Comparison of ENCODE assay signal across 8 cellular contexts in genomic region chr3:50568947-50569749, GRCh38. TPM values are rescaled to one million over a fixed set of nuclear protein-coding genes. Genes with fewer than 3 reads are reported as not detected.
DNase-seq lines count a peak whose midpoint lies in the region; ATAC-seq, FAIRE-seq and TF ChIP-seq lines count a peak whose summit lies in the region.

Gene HEMK1 (plus strand): TSS chr3:50569522. CDS start chr3:50571105, 1,583 bp downstream.

- peak in 1 of 2 experiments; percentile 25; a peak in 2 of 3 replicates for TF ChIP-seq POLR2A in H1 (IDR thresholded peaks at IDR 0.05; ENCODE audit: control extremely low read depth in 1 of 2, low read depth in 2 of 2, low read length in 2 of 2)

- H3K79me2 ChIP-seq in H1 (ENCODE audit: control insufficient read depth in 1 of 2, insufficient read depth in 2 of 2, low read length in 2 of 2): no peaks in the 10 kb centered on the region

- H2BK15ac ChIP-seq in H1 (ENCODE audit: low read length): no peak within 1 kb of the TSS
- H2BK15ac ChIP-seq in mesenchymal stem cell (ENCODE audit: low read depth, poor library complexity, severe bottlenecking): peak within 1 kb of the TSS; percentile 54

- H2AFZ ChIP-seq in H1 (ENCODE audit: low read length) (0 out of 2 replicates have a peak within 1 kb of the TSS, but pooled peaks have one; percentile 87), mesenchymal stem cell (ENCODE audit: low read depth, low read length) (peak within 1 kb of the TSS; percentile 81)

- H3K4ac ChIP-seq in H1 (replicated peaks; ENCODE audit: insufficient read length, low read depth, low read length) (peak within 1 kb of the TSS; percentile 57), mesenchymal stem cell (ENCODE audit: low read depth in 1 of 2, low read length in 2 of 2) (peak within 1 kb of the TSS in 1 of 2 experiments; percentile 94)

- ATAC-seq in activated CD8-positive, alpha-beta memory T cell treated with anti-CD3 and anti-CD28 coated beads, Interleukin-2, amount 10 ng/mL, durations not matched to agents 7 days and 5 days: peak; percentile 54

- no peaks in the 10 kb centered on the region for H3K36me3 ChIP-seq in H1 (ENCODE audit: control insufficient read depth in 2 of 4, insufficient read depth in 4 of 4, low read length in 3 of 4)
- peaks cover 28 to 30% of the 10 kb centered on the region in 2 experiments for H3K36me3 ChIP-seq in mesenchymal stem cell (ENCODE audit: control insufficient read depth in 1 of 2, insufficient read depth in 2 of 2, low read depth in 1 of 2, low read length in 2 of 2)

- H3K9me3 Mint-ChIP-seq in activated CD8-positive, alpha-beta memory T cell treated with anti-CD3 and anti-CD28 coated beads, Interleukin-2, amount 10 ng/mL, durations not matched to agents 7 days and 5 days (ENCODE audit: low read depth): no peaks in the 10 kb centered on the region

- H3K14ac ChIP-seq in H1 (ENCODE audit: insufficient read length): no peak within 1 kb of the TSS
- H3K14ac ChIP-seq in mesenchymal stem cell (ENCODE audit: low read length in 2 of 2): peak within 1 kb of the TSS in 1 of 2 experiments; percentile 85

- H3K56ac ChIP-seq in H1 (replicated peaks; ENCODE audit: insufficient read length, low read depth, low read length): peak within 1 kb of the TSS; percentile 70

- H3K79me1 ChIP-seq in H1 (ENCODE audit: low read depth, low read length) (no peaks in the 10 kb centered on the region; the same call in 1 of the 2 replicates), mesenchymal stem cell (replicated peaks; ENCODE audit: low read length, poor library complexity, severe bottlenecking) (peaks cover 13% of the 10 kb centered on the region)

- TF ChIP-seq RAD21 in H1 (IDR thresholded peaks at IDR 0.05 in 1 of 2, conservative IDR thresholded peaks at IDR 0.05 in 1 of 2; ENCODE audit: low read depth in 2 of 2, low read length in 2 of 2): no peak

- DNase-seq in COLO668 (lab: John Stamatoyannopoulos, UW; ENCODE audit: unreplicated experiment) (peak; percentile 91), GM20000 (ENCODE audit: low spot score) (peak; percentile 98), HT-29 (ENCODE audit: low spot score) (peak; percentile 88), NOMO-1 treated with dmso at 0.1 percent for 144 hours (lab: John Stamatoyannopoulos, UW; ENCODE audit: unreplicated experiment) (peak; percentile 90), H1 (ENCODE audit: low read depth in 1 of 2, low spot score in 2 of 2) (peak; percentile 79 to 99), mesenchymal stem cell (peak; percentile 95)
- peak; percentile 98 for DNase-seq in activated CD8-positive, alpha-beta memory T cell treated with anti-CD3 and anti-CD28 coated beads, Interleukin-2, amount 10 ng/mL, durations not matched to agents 7 days and 5 days
- DNase-seq in stimulated activated CD8-positive, alpha-beta memory T cell treated with anti-CD3 and anti-CD28 coated beads, Interleukin-12 subunit alpha, Interleukin-12 subunit beta, amount 100 ng/mL, for 4 hours (ENCODE audit: low read depth): peak; percentile 82

- peak within 1 kb of the TSS; percentile 72 for H4K5ac ChIP-seq in H1 (ENCODE audit: insufficient read length, low read depth, low read length)

- peaks cover 19% of the 10 kb centered on the region for H3K36me3 Mint-ChIP-seq in activated CD8-positive, alpha-beta memory T cell treated with anti-CD3 and anti-CD28 coated beads, Interleukin-2, amount 10 ng/mL, durations not matched to agents 7 days and 5 days

- H4K91ac ChIP-seq in H1 (replicated peaks; ENCODE audit: insufficient read length, low read length) (peak within 1 kb of the TSS; percentile 52), mesenchymal stem cell (ENCODE audit: low read length) (peak within 1 kb of the TSS; percentile 71)

- peak; percentile 39 for FAIRE-seq in H1 (lab: Jason Lieb, UNC)

- WGBS in H1 (ENCODE audit: extremely low coverage in 1 of 2, insufficient coverage in 1 of 2, insufficient read length in 1 of 2, insufficient replicate concordance in 2 of 2, low coverage in 1 of 2, low lambda C conversion rate in 2 of 2, missing lambda C conversion rate in 1 of 2), 2 experiments: 1% methylated on average over 53 of the region's 55 CpGs; no CpG with 5 or more reads in 1 of the 2 experiments
- 1% methylated on average over 50 of the region's 55 CpGs for WGBS in mesenchymal stem cell

- no peak for TF ChIP-seq EP300 in H1 (IDR thresholded peaks at IDR 0.05; ENCODE audit: borderline replicate concordance in 1 of 2, low read depth in 2 of 2, low read length in 2 of 2)

- peak within 1 kb of the TSS; percentile 78 to 88 for H3K4me2 ChIP-seq in H1 (ENCODE audit: insufficient read depth in 1 of 2, low read depth in 2 of 2, low read length in 2 of 2)
- H3K4me2 ChIP-seq in mesenchymal stem cell (ENCODE audit: low read length, poor library complexity, severe bottlenecking): peak within 1 kb of the TSS; percentile 89

- H3K9ac ChIP-seq in H1 (replicated peaks in 1 of 4; ENCODE audit: extremely low read depth in 1 of 4, low read depth in 3 of 4, low read length in 3 of 4) (peak within 1 kb of the TSS in 3 of 4 experiments; percentile 44 to 85 (median 65); a peak in 6 of 7 replicates), mesenchymal stem cell (ENCODE audit: low read length) (peak within 1 kb of the TSS; percentile 97)

- H3K4me1 ChIP-seq in H1 (replicated peaks in 1 of 4; ENCODE audit: control insufficient read depth in 3 of 4, insufficient read depth in 4 of 4, low read length in 3 of 4): peaks cover 0 to 6% (median 4%) of the 10 kb centered on the region in 4 experiments; a peak in 5 of 7 replicates
- peaks cover 19% of the 10 kb centered on the region for H3K4me1 ChIP-seq in mesenchymal stem cell (ENCODE audit: control insufficient read depth, insufficient read depth, low read depth, low read length)

- H3K27ac Mint-ChIP-seq in activated CD8-positive, alpha-beta memory T cell treated with anti-CD3 and anti-CD28 coated beads, Interleukin-2, amount 10 ng/mL, durations not matched to agents 7 days and 5 days: peak within 1 kb of the TSS; percentile 95

- H4K20me1 ChIP-seq in H1 (replicated peaks in 1 of 2; ENCODE audit: control insufficient read depth in 1 of 2, insufficient read depth in 2 of 2, low read length in 2 of 2): no peaks in the 10 kb centered on the region

- peak within 1 kb of the TSS; percentile 95 for H4K8ac ChIP-seq in H1 (ENCODE audit: extremely low read depth, insufficient read depth, low read length)
- peak within 1 kb of the TSS; percentile 94 for H4K8ac ChIP-seq in mesenchymal stem cell (ENCODE audit: low read length)

- H2BK5ac ChIP-seq in H1 (ENCODE audit: low read depth, low read length) (peak within 1 kb of the TSS; percentile 88), mesenchymal stem cell (ENCODE audit: low read depth, low read length, poor library complexity, severe bottlenecking) (peak within 1 kb of the TSS; percentile 87)

- H3K4me3 ChIP-seq in H1 (ENCODE audit: extremely low read depth in 1 of 4, insufficient read depth in 2 of 4, low read depth in 3 of 4, low read length in 4 of 4): peak within 1 kb of the TSS; percentile 68 to 98 (median 77)
- peak within 1 kb of the TSS; percentile 64 to 88 for H3K4me3 ChIP-seq in mesenchymal stem cell (ENCODE audit: insufficient read depth in 1 of 2, low read depth in 1 of 2, low read length in 2 of 2)

- peak within 1 kb of the TSS; percentile 89 for H3K4me3 Mint-ChIP-seq in activated CD8-positive, alpha-beta memory T cell treated with anti-CD3 and anti-CD28 coated beads, Interleukin-2, amount 10 ng/mL, durations not matched to agents 7 days and 5 days

- H3K4me1 Mint-ChIP-seq in activated CD8-positive, alpha-beta memory T cell treated with anti-CD3 and anti-CD28 coated beads, Interleukin-2, amount 10 ng/mL, durations not matched to agents 7 days and 5 days: peaks cover 57% of the 10 kb centered on the region

- no peak within 1 kb of the TSS for H2BK120ac ChIP-seq in H1 (replicated peaks; ENCODE audit: low read depth, low read length)
- peak within 1 kb of the TSS; percentile 78 for H2BK120ac ChIP-seq in mesenchymal stem cell (ENCODE audit: low read depth, low read length)

- POLR2A ChIA-PET in H1 (lab: Charles Lee; ENCODE audit: partially characterized antibody): interaction anchor here (0.7 to 3.4 kb wide), 16 partner anchors 8 to 823 kb away, joined by 3 to 12 read pairs (median 4); partner anchors contain the start of genes CACNA2D2, CISH and MANF

- peak within 1 kb of the TSS; percentile 65 for H3K27ac ChIP-seq in H1 (ENCODE audit: low read depth, low read length)
- H3K27ac ChIP-seq in mesenchymal stem cell (ENCODE audit: low read length, poor library complexity, severe bottlenecking): peak within 1 kb of the TSS; percentile 92

- CTCF ChIA-PET in activated CD8-positive, alpha-beta memory T cell treated with anti-CD3 and anti-CD28 coated beads, Interleukin-2, amount 10 ng/mL, durations not matched to agents 7 days and 5 days (lab: Charles Lee): interaction anchor here (0.6 to 14.4 kb wide), 10 partner anchors 21 to 820 kb away, joined by 3 to 859 read pairs (median 8); partner anchors contain the start of genes CISH, CYB561D2, MAPKAPK3 and NPRL2
- CTCF ChIA-PET in H1 (lab: Charles Lee; ENCODE audit: partially characterized antibody): interaction anchor here (0.5 to 46.5 kb wide), 12 partner anchors 12 to 977 kb away, joined by 3 to 863 read pairs (median 5); partner anchors contain the start of genes CISH and MAPKAPK3

- H2BK12ac ChIP-seq in H1 (ENCODE audit: low read depth, low read length): no peak within 1 kb of the TSS
- peak within 1 kb of the TSS in 1 of 2 experiments; percentile 66 for H2BK12ac ChIP-seq in mesenchymal stem cell (ENCODE audit: low read length in 2 of 2)

- H2AK5ac ChIP-seq in H1 (ENCODE audit: low read depth, low read length) (no peak within 1 kb of the TSS), mesenchymal stem cell (ENCODE audit: low read length, severe bottlenecking) (peak within 1 kb of the TSS; percentile 0)

- H3K23ac ChIP-seq in H1 (ENCODE audit: insufficient read length) (no peak within 1 kb of the TSS), mesenchymal stem cell (ENCODE audit: low read length in 2 of 2) (no peak within 1 kb of the TSS)

- peaks cover 15% of the 10 kb centered on the region; the same call in 1 of the 2 replicates for H3K23me2 ChIP-seq in H1 (ENCODE audit: low read depth, low read length)

- TF ChIP-seq CTCF in GM20000 (IDR thresholded peaks at IDR 0.05; ENCODE audit: extremely low read depth, missing control alignments): no peak
- no peak for TF ChIP-seq CTCF in H1 (IDR thresholded peaks at IDR 0.05; ENCODE audit: control extremely low read depth in 1 of 3, insufficient read depth in 1 of 3, low read depth in 1 of 3, low read length in 3 of 3)

- H3K9me3 ChIP-seq in H1 (ENCODE audit: insufficient read depth in 2 of 2, low read depth in 1 of 2, low read length in 1 of 2) (no peaks in the 10 kb centered on the region), mesenchymal stem cell (ENCODE audit: control insufficient read depth, low read length) (no peaks in the 10 kb centered on the region)

- H3K18ac ChIP-seq in H1 (ENCODE audit: extremely low read depth, low read length) (peak within 1 kb of the TSS; percentile 93), mesenchymal stem cell (ENCODE audit: low read depth in 1 of 2, low read length in 2 of 2) (peak within 1 kb of the TSS; percentile 94 to 95)

- peaks cover 2% of the 10 kb centered on the region for H3K27me3 Mint-ChIP-seq in activated CD8-positive, alpha-beta memory T cell treated with anti-CD3 and anti-CD28 coated beads, Interleukin-2, amount 10 ng/mL, durations not matched to agents 7 days and 5 days

- H2BK20ac ChIP-seq in H1 (ENCODE audit: low read length): no peak within 1 kb of the TSS

- peaks cover 0 to 13% (median 5%) of the 10 kb centered on the region in 4 experiments; a peak in 4 of 7 replicates for H3K27me3 ChIP-seq in H1 (replicated peaks in 1 of 4; ENCODE audit: control insufficient read depth in 3 of 4, extremely low read depth in 1 of 4, insufficient read depth in 3 of 4, low read length in 3 of 4)
- H3K27me3 ChIP-seq in mesenchymal stem cell (ENCODE audit: control insufficient read depth in 1 of 2, insufficient read depth in 1 of 2, low read length in 2 of 2): no peaks in the 10 kb centered on the region

RNA-seq across cellular contexts. Expression of gene HEMK1, which starts in this region (rescaled TPM):
- 8.2 and 12.2 TPM in 2 replicates for total RNA-seq in HT-29 (2014; rRNA removed; shearing (Covaris generic))
- 10 to 100 TPM; 49.9 to 61.3 TPM for total RNA-seq in activated CD8-positive, alpha-beta memory T cell treated with anti-CD3 and anti-CD28 coated beads, Interleukin-2, amount 10 ng/mL, durations not matched to agents 7 days and 5 days
- total RNA-seq in H1 (2021; fragmentation: NEBNext Ultra II Directional; extraction: Animal tissue kit (Norgen Biotek cat#: 25700)): 9.6 and 9.7 TPM in 2 replicates
- polyA plus RNA-seq in H1 (2011; rRNA removed): 10.6 and 13.4 TPM in 2 replicates
- 13.2 TPM for polyA plus RNA-seq in H1 (2011; cell fraction: cytosol; rRNA removed)
- 26.4 TPM for polyA plus RNA-seq in H1 (2011; cell fraction: nucleus; rRNA removed)
- 7.1 to 12.4 TPM (median 9.2 TPM) in 4 replicates for polyA plus RNA-seq in H1 (2012, experiment 1 of 2)
- 10.5 TPM for polyA plus RNA-seq in H1 (2012, experiment 2 of 2)
- 9.5 TPM for polyA plus RNA-seq in H1 (2013, experiment 1 of 2)
- polyA plus RNA-seq in H1 (2013, experiment 2 of 2): 8.7 TPM
- 8.1 and 9.2 TPM in 2 replicates for polyA minus RNA-seq in H1 (2011; rRNA and poly(A)+ RNA removed)
- polyA minus RNA-seq in H1 (2011; cell fraction: cytosol; rRNA and poly(A)+ RNA removed): 3.8 TPM
- polyA minus RNA-seq in H1 (2011; cell fraction: nucleus; rRNA and poly(A)+ RNA removed): 18.3 TPM
- polyA plus RNA-seq in mesenchymal stem cell (2013, experiment 1 of 2): 13.9 TPM
- polyA plus RNA-seq in mesenchymal stem cell (2013, experiment 2 of 2): 15.8 TPM

Comparison
In these comparisons a context has a peak if more than half of its experiments do, and no peak if none do; other contexts are left out.
1. Peak in every context shown above with its lines: DNase-seq, ATAC-seq, H3K4me3 ChIP-seq and H3K27ac ChIP-seq.